In genomic region chr13:49247722-49248432, GRCh38 we compare ENCODE assay signal across 8 cellular contexts. TPM values are rescaled to one million over a fixed set of nuclear protein-coding genes. Genes with fewer than 3 reads are reported as not detected.
DNase-seq lines count a peak whose midpoint lies in the region; ATAC-seq and TF ChIP-seq lines count a peak whose summit lies in the region.

Gene CDADC1 (plus strand): TSS chr13:49247925. CDS start chr13:49248038, 113 bp downstream.

- H3K4me3 ChIP-seq in BE2C (ENCODE audit: low read depth, low read length) = peak within 1 kb of the TSS; percentile 98

- ATAC-seq in HG03457 (IDR thresholded peaks at IDR 0.05; ENCODE audit: unreplicated experiment) = peak; percentile 89
- ATAC-seq in left lobe of liver = peak; percentile 94

- no peaks in the 10 kb centered on the region for H3K36me3 ChIP-seq in BE2C

- no peaks in the 10 kb centered on the region; the same call in 1 of the 2 replicates for H3K4me1 ChIP-seq in BE2C

- H3K9me3 ChIP-seq in BE2C = no peaks in the 10 kb centered on the region

- H3K27me3 ChIP-seq in BE2C = peaks cover 3% of the 10 kb centered on the region

- peak; percentile 98 for DNase-seq in BE2C
- DNase-seq in GM19238 (ENCODE audit: insufficient read length, low spot score) = peak; percentile 94
- peak; percentile 96 for DNase-seq in NCI-H748 (lab: John Stamatoyannopoulos, UW; ENCODE audit: unreplicated experiment)
- peak; percentile 82 for DNase-seq in activated CD4-positive, alpha-beta T cell treated with anti-CD3 and anti-CD28 coated beads, Interleukin-2, amount 50 U/mL, for 1 hour
- DNase-seq in dedifferentiated amniotic fluid mesenchymal stem cell (ENCODE audit: extremely low spot score) = peak; percentile 96
- peak; percentile 98 for DNase-seq in left lobe of liver (ENCODE audit: low spot score)
- peak; percentile 77 for DNase-seq in stimulated activated CD4-positive, alpha-beta T cell treated with anti-CD3 and anti-CD28 coated beads, Interleukin-2, amount 100 ng/mL, for 4 hours (ENCODE audit: low read depth)

- TF ChIP-seq CTCF in BE2C (IDR thresholded peaks at IDR 0.05; ENCODE audit: low read depth, low read length) = no peak

RNA-seq across cellular contexts. Expression of gene CDADC1, which starts in this region (rescaled TPM):
- polyA plus RNA-seq in BE2C (2012; ENCODE audit: insufficient read depth, insufficient read length, low read depth) = 8.2 TPM
- total RNA-seq in left lobe of liver = 8.3 TPM

Comparison
In these comparisons a context has a peak if more than half of its experiments do, and no peak if none do; other contexts are left out.
1. Peak in every context shown above with its lines: DNase-seq, ATAC-seq and H3K4me3 ChIP-seq.